In genomic region chr19:49847731-49848696, GRCh38 we compare ENCODE assay signal across 10 cellular contexts. TPM values are rescaled to one million over a fixed set of nuclear protein-coding genes. Genes with fewer than 3 reads are reported as not detected.
DNase-seq lines count a peak whose midpoint lies in the region; ATAC-seq and TF ChIP-seq lines count a peak whose summit lies in the region.
"Had no signal": no experiment of that assay in that cellular context is flagged by ENCODE, and none has a peak within 500 bp of the region (broad histone marks: within the 10 kb centered on the region; RNA-seq: fewer than 3 reads in every experiment).

No MANE protein-coding gene starts in this region.

- WGBS in ovary, 3 donors = 87 to 89% (median 87%) methylated on average over 10 of the region's 10 CpGs

- H3K36me3 ChIP-seq in CD8-positive, alpha-beta memory T cell (ENCODE audit: insufficient read depth, low read length) = no peaks in the 10 kb centered on the region
- H3K36me3 ChIP-seq in Karpas-422 (ENCODE audit: insufficient read depth, low read length) = no peaks in the 10 kb centered on the region; the same call in 1 of the 2 replicates
- no peaks in the 10 kb centered on the region for H3K36me3 ChIP-seq in neural progenitor cell
- no peaks in the 10 kb centered on the region for H3K36me3 ChIP-seq in ovary
- H3K36me3 ChIP-seq: gastroesophageal sphincter had no signal

- H3K9me3 Mint-ChIP-seq in CD8-positive, alpha-beta memory T cell = no peaks in the 10 kb centered on the region
- H3K9me3 Mint-ChIP-seq in activated CD8-positive, alpha-beta T cell treated with anti-CD3 and anti-CD28 coated beads, Interleukin-2, amount 10 ng/mL, durations not matched to agents 7 days and 5 days (ENCODE audit: insufficient read depth) = no peaks in the 10 kb centered on the region
- H3K9me3 Mint-ChIP-seq in neural progenitor cell = peaks cover 15% of the 10 kb centered on the region

- peaks cover 18% of the 10 kb centered on the region for H4K20me1 ChIP-seq in Karpas-422 (ENCODE audit: insufficient read depth, low read depth, low read length)
- peaks cover 17% of the 10 kb centered on the region for H4K20me1 ChIP-seq in neural progenitor cell (ENCODE audit: low read depth)

- H3K4me3 ChIP-seq in CD8-positive, alpha-beta memory T cell (ENCODE audit: low read length) = no peak overlapping the region
- no peak overlapping the region for H3K4me3 ChIP-seq in Karpas-422 (ENCODE audit: low read length)
- no peak overlapping the region for H3K4me3 ChIP-seq in neural progenitor cell
- no peak overlapping the region for H3K4me3 ChIP-seq in ovary
- H3K4me3 ChIP-seq: gastroesophageal sphincter had no signal

- POLR2A ChIA-PET in CD8-positive, alpha-beta memory T cell (lab: Charles Lee) = interaction anchor here (0.6 to 1.1 kb wide), 2 partner anchors 21 to 27 kb away, joined by 4 read pairs; no protein-coding TSS in a partner anchor
- POLR2A ChIA-PET in activated CD8-positive, alpha-beta T cell treated with anti-CD3 and anti-CD28 coated beads, Interleukin-2, amount 10 ng/mL, durations not matched to agents 7 days and 5 days (lab: Charles Lee) = interaction anchor here (0.6 to 1.8 kb wide), 6 partner anchors 15 to 931 kb away, joined by 3 to 12 read pairs (median 4); partner anchors contain the start of gene MED25

- CTCF ChIA-PET in CD8-positive, alpha-beta memory T cell (lab: Charles Lee) = interaction anchor here (0.5 to 0.9 kb wide), 2 partner anchors 17 to 130 kb away, joined by 3 read pairs; no protein-coding TSS in a partner anchor
- CTCF ChIA-PET in activated CD8-positive, alpha-beta T cell treated with anti-CD3 and anti-CD28 coated beads, Interleukin-2, amount 10 ng/mL, durations not matched to agents 7 days and 5 days (lab: Charles Lee) = interaction anchor here (0.5 to 1.3 kb wide), 7 partner anchors 16 to 178 kb away, joined by 3 to 5 read pairs (median 4); partner anchors contain the start of genes AKT1S1, FUZ, TBC1D17 and ZNF473

- peaks cover 27% of the 10 kb centered on the region for H3K4me1 ChIP-seq in CD8-positive, alpha-beta memory T cell (ENCODE audit: insufficient read depth, low read length)
- H3K4me1 ChIP-seq in Karpas-422 (ENCODE audit: low read length) (peaks cover 38% of the 10 kb centered on the region), neural progenitor cell (peaks cover 10% of the 10 kb centered on the region), ovary (ENCODE audit: insufficient read depth) (peaks cover 4% of the 10 kb centered on the region)

- peak overlapping the region; percentile 12 for H3K27ac ChIP-seq in CD8-positive, alpha-beta memory T cell (ENCODE audit: low read depth, low read length)
- H3K27ac ChIP-seq in Karpas-422 (ENCODE audit: low read length) = no peak overlapping the region
- H3K27ac ChIP-seq in neural progenitor cell = no peak overlapping the region
- no peak overlapping the region for H3K27ac ChIP-seq in ovary
- H3K27ac ChIP-seq: gastroesophageal sphincter had no signal

- ATAC-seq in activated CD8-positive, alpha-beta T cell treated with anti-CD3 and anti-CD28 coated beads, Interleukin-2, amount 10 ng/mL, durations not matched to agents 7 days and 5 days = no peak
- no peak for ATAC-seq in GM18909 (IDR thresholded peaks at IDR 0.05; ENCODE audit: poor library complexity, unreplicated experiment)
- no peak for ATAC-seq in left cardiac atrium
- ATAC-seq: gastroesophageal sphincter had no signal

- peaks cover 0 to 10% (median 0%) of the 10 kb centered on the region in 3 donors for H3K36me3 Mint-ChIP-seq in CD8-positive, alpha-beta memory T cell
- peaks cover 7% of the 10 kb centered on the region for H3K36me3 Mint-ChIP-seq in activated CD8-positive, alpha-beta T cell treated with anti-CD3 and anti-CD28 coated beads, Interleukin-2, amount 10 ng/mL, durations not matched to agents 7 days and 5 days (ENCODE audit: low read depth)
- peaks cover 28% of the 10 kb centered on the region for H3K36me3 Mint-ChIP-seq in neural progenitor cell

- peak overlapping the region in 4 of 7 donors; percentile 6 to 87 (median 32) for H3K4me3 Mint-ChIP-seq in CD8-positive, alpha-beta memory T cell
- peak overlapping the region; percentile 17 for H3K4me3 Mint-ChIP-seq in activated CD8-positive, alpha-beta T cell treated with anti-CD3 and anti-CD28 coated beads, Interleukin-2, amount 10 ng/mL, durations not matched to agents 7 days and 5 days
- H3K4me3 Mint-ChIP-seq in neural progenitor cell = no peak overlapping the region

- no peak for TF ChIP-seq POLR2A in ovary (IDR thresholded peaks at IDR 0.05)

- intact Hi-C loops in left cardiac atrium (cut with DNase I) = no loop called here
- intact Hi-C loops in ovary (cut with DNase I) = no loop called here

- peaks cover 0 to 4% of the 10 kb centered on the region in 2 donors for H3K27me3 Mint-ChIP-seq in CD8-positive, alpha-beta memory T cell
- H3K27me3 Mint-ChIP-seq in activated CD8-positive, alpha-beta T cell treated with anti-CD3 and anti-CD28 coated beads, Interleukin-2, amount 10 ng/mL, durations not matched to agents 7 days and 5 days (ENCODE audit: low read depth) = peaks cover 9% of the 10 kb centered on the region
- peaks cover 14% of the 10 kb centered on the region for H3K27me3 Mint-ChIP-seq in neural progenitor cell (ENCODE audit: insufficient read depth, low read depth)

- peaks cover 32 to 42% (median 34%) of the 10 kb centered on the region in 3 donors for H3K4me1 Mint-ChIP-seq in CD8-positive, alpha-beta memory T cell
- peaks cover 41% of the 10 kb centered on the region for H3K4me1 Mint-ChIP-seq in activated CD8-positive, alpha-beta T cell treated with anti-CD3 and anti-CD28 coated beads, Interleukin-2, amount 10 ng/mL, durations not matched to agents 7 days and 5 days (ENCODE audit: low read depth)
- H3K4me1 Mint-ChIP-seq in neural progenitor cell = peaks cover 16% of the 10 kb centered on the region

- no peak for DNase-seq in CD8-positive, alpha-beta memory T cell
- DNase-seq in Karpas-422 (peak; percentile 67), kidney tubule cell (ENCODE audit: low spot score) (peak; percentile 75), left cardiac atrium (no peak), neural progenitor cell (ENCODE audit: low spot score) (no peak), ovary (no peak)
- DNase-seq in activated CD8-positive, alpha-beta T cell treated with anti-CD3 and anti-CD28 coated beads, Interleukin-2, amount 10 ng/mL, durations not matched to agents 7 days and 5 days = peak; percentile 46
- DNase-seq: activated CD4-positive, CD25-positive, alpha-beta regulatory T cell treated with anti-CD3 and anti-CD28 coated beads, Interleukin-2, amount 50 U/mL, for 72 hours had no signal

- H3F3A ChIP-seq in neural progenitor cell (ENCODE audit: low read depth) = peaks cover 42% of the 10 kb centered on the region

- H2AFZ ChIP-seq in Karpas-422 (ENCODE audit: low read length) = no peak overlapping the region
- H2AFZ ChIP-seq in neural progenitor cell (replicated peaks) = no peak overlapping the region

- H3K9ac ChIP-seq in Karpas-422 (ENCODE audit: low read length) (no peak overlapping the region), neural progenitor cell (no peak overlapping the region)

- no peak for TF ChIP-seq EP300 in ovary (IDR thresholded peaks at IDR 0.05)

- no peaks in the 10 kb centered on the region for H3K27me3 ChIP-seq in CD8-positive, alpha-beta memory T cell (ENCODE audit: insufficient read depth, low read length, poor library complexity, severe bottlenecking)
- no peaks in the 10 kb centered on the region for H3K27me3 ChIP-seq in Karpas-422 (ENCODE audit: low read length)
- H3K27me3 ChIP-seq in neural progenitor cell = no peaks in the 10 kb centered on the region
- H3K27me3 ChIP-seq in ovary = no peaks in the 10 kb centered on the region
- H3K27me3 ChIP-seq: gastroesophageal sphincter had no signal

- H3K4me2 ChIP-seq in Karpas-422 (ENCODE audit: low read depth, low read length, poor library complexity, severe bottlenecking) (no peak overlapping the region), neural progenitor cell (no peak overlapping the region)

- no peaks in the 10 kb centered on the region for H3K9me3 ChIP-seq in CD8-positive, alpha-beta memory T cell (ENCODE audit: low read length)
- H3K9me3 ChIP-seq in Karpas-422 (ENCODE audit: low read length) = no peaks in the 10 kb centered on the region; the same call in 1 of the 2 replicates
- no peaks in the 10 kb centered on the region for H3K9me3 ChIP-seq in neural progenitor cell (ENCODE audit: low read depth)
- no peaks in the 10 kb centered on the region for H3K9me3 ChIP-seq in ovary
- H3K9me3 ChIP-seq: gastroesophageal sphincter had no signal

- H3K79me2 ChIP-seq in Karpas-422 (ENCODE audit: low read length) (peaks cover 14% of the 10 kb centered on the region), neural progenitor cell (ENCODE audit: low read depth) (peaks cover 38% of the 10 kb centered on the region)

- H3K27ac Mint-ChIP-seq in CD8-positive, alpha-beta memory T cell = peak overlapping the region in 3 of 8 donors; percentile 25 to 89 (median 54)
- H3K27ac Mint-ChIP-seq in activated CD8-positive, alpha-beta T cell treated with anti-CD3 and anti-CD28 coated beads, Interleukin-2, amount 10 ng/mL, durations not matched to agents 7 days and 5 days = peak overlapping the region; percentile 40
- no peak overlapping the region for H3K27ac Mint-ChIP-seq in neural progenitor cell

- no peaks in the 10 kb centered on the region for H3K9me2 ChIP-seq in Karpas-422 (replicated peaks; ENCODE audit: insufficient read depth, low read length)

- TF ChIP-seq CTCF in neural progenitor cell (IDR thresholded peaks at IDR 0.05) (no peak), ovary (IDR thresholded peaks at IDR 0.05) (no peak)

RNA-seq across cellular contexts. Expression of gene PTOV1, which starts 2.9 kb away (rescaled TPM):
- total RNA-seq in CD8-positive, alpha-beta memory T cell = 10 to 100 TPM; 91.9 to 93.7 TPM
- polyA plus RNA-seq in CD8-positive, alpha-beta memory T cell = 47.7 TPM
- total RNA-seq in Karpas-422 (2014; rRNA removed; shearing (Covaris generic); ENCODE audit: low replicate concordance) = 67.8 and 114 TPM in 2 replicates
- total RNA-seq in activated CD8-positive, alpha-beta T cell treated with anti-CD3 and anti-CD28 coated beads, Interleukin-2, amount 10 ng/mL, durations not matched to agents 7 days and 5 days = 10 to 100 TPM; 78.8 to 94.3 TPM
- 100 to 1,000 TPM; 113 to 122 TPM for total RNA-seq in left cardiac atrium
- 63.5 and 218 TPM in 2 replicates for total RNA-seq in neural progenitor cell (ENCODE audit: low replicate concordance)
- 100 to 1,000 TPM; 108 to 256 (median 206) TPM for total RNA-seq in ovary
- 100 to 1,000 TPM in 1 of 2 donors, 10 to 100 TPM in 1; 22.2 to 186 TPM for polyA plus RNA-seq in ovary

RNA-seq across cellular contexts. Expression of gene PNKP, which starts 19.4 kb away (rescaled TPM):
- total RNA-seq in CD8-positive, alpha-beta memory T cell = 10 to 100 TPM; 91.6 to 98.7 TPM
- 28.4 TPM for polyA plus RNA-seq in CD8-positive, alpha-beta memory T cell
- 49.4 and 101 TPM in 2 replicates for total RNA-seq in Karpas-422 (2014; rRNA removed; shearing (Covaris generic); ENCODE audit: low replicate concordance)
- total RNA-seq in activated CD8-positive, alpha-beta T cell treated with anti-CD3 and anti-CD28 coated beads, Interleukin-2, amount 10 ng/mL, durations not matched to agents 7 days and 5 days = 100 to 1,000 TPM; 113 to 120 TPM
- total RNA-seq in left cardiac atrium (10 to 100 TPM; 38.7 to 54.5 TPM), neural progenitor cell (ENCODE audit: low replicate concordance) (41.1 and 72.4 TPM in 2 replicates), ovary (100 to 1,000 TPM in 1 of 7 donors, 10 to 100 TPM in 6; 47.2 to 111 (median 74.2) TPM)
- 10 to 100 TPM in 1 of 2 donors, 1 to 10 TPM in 1; 6.8 to 39.0 TPM for polyA plus RNA-seq in ovary

RNA-seq across cellular contexts. Expression of gene AKT1S1, which starts 29.1 kb away (rescaled TPM):
- 10 to 100 TPM; 32.8 to 33.6 TPM for total RNA-seq in CD8-positive, alpha-beta memory T cell
- polyA plus RNA-seq in CD8-positive, alpha-beta memory T cell = 4.7 TPM
- 8.2 and 8.9 TPM in 2 replicates for total RNA-seq in Karpas-422 (2014; rRNA removed; shearing (Covaris generic); ENCODE audit: low replicate concordance)
- total RNA-seq in activated CD8-positive, alpha-beta T cell treated with anti-CD3 and anti-CD28 coated beads, Interleukin-2, amount 10 ng/mL, durations not matched to agents 7 days and 5 days = 10 to 100 TPM; 15.6 to 16.4 TPM
- 10 to 100 TPM; 33.5 to 36.6 TPM for total RNA-seq in left cardiac atrium
- 2.3 and 13.6 TPM in 2 replicates for total RNA-seq in neural progenitor cell (ENCODE audit: low replicate concordance)
- total RNA-seq in ovary = 10 to 100 TPM; 10.6 to 45.3 (median 30.0) TPM
- 10 to 100 TPM; 24.3 to 34.8 TPM for polyA plus RNA-seq in ovary

RNA-seq across cellular contexts. Expression of gene TBC1D17, which starts 29.5 kb away (rescaled TPM):
- 10 to 100 TPM; 31.7 to 33.5 TPM for total RNA-seq in CD8-positive, alpha-beta memory T cell
- 16.8 TPM for polyA plus RNA-seq in CD8-positive, alpha-beta memory T cell
- 13.6 and 17.8 TPM in 2 replicates for total RNA-seq in Karpas-422 (2014; rRNA removed; shearing (Covaris generic); ENCODE audit: low replicate concordance)
- 10 to 100 TPM; 28.6 to 30.8 TPM for total RNA-seq in activated CD8-positive, alpha-beta T cell treated with anti-CD3 and anti-CD28 coated beads, Interleukin-2, amount 10 ng/mL, durations not matched to agents 7 days and 5 days
- 10 to 100 TPM; 28.3 to 36.0 TPM for total RNA-seq in left cardiac atrium
- 10.4 and 15.9 TPM in 2 replicates for total RNA-seq in neural progenitor cell (ENCODE audit: low replicate concordance)
- total RNA-seq in ovary = 10 to 100 TPM; 23.1 to 77.5 (median 49.8) TPM
- 10 to 100 TPM; 41.3 to 66.9 TPM for polyA plus RNA-seq in ovary

RNA-seq across cellular contexts. Expression of gene MED25, which starts 29.9 kb away (rescaled TPM):
- total RNA-seq in CD8-positive, alpha-beta memory T cell = 10 to 100 TPM; 42.3 to 47.2 TPM
- 23.7 TPM for polyA plus RNA-seq in CD8-positive, alpha-beta memory T cell
- 37.8 and 40.5 TPM in 2 replicates for total RNA-seq in Karpas-422 (2014; rRNA removed; shearing (Covaris generic); ENCODE audit: low replicate concordance)
- total RNA-seq in activated CD8-positive, alpha-beta T cell treated with anti-CD3 and anti-CD28 coated beads, Interleukin-2, amount 10 ng/mL, durations not matched to agents 7 days and 5 days = 10 to 100 TPM; 59.9 to 62.2 TPM
- total RNA-seq in left cardiac atrium (10 to 100 TPM; 48.7 to 55.6 TPM), neural progenitor cell (ENCODE audit: low replicate concordance) (44.9 and 54.1 TPM in 2 replicates), ovary (10 to 100 TPM; 30.3 to 89.9 (median 85.3) TPM)
- 10 to 100 TPM; 34.3 to 67.4 TPM for polyA plus RNA-seq in ovary

Comparison
In these comparisons a context has a peak if more than half of its experiments do, and no peak if none do; other contexts are left out.
1. DNase-seq: peak in Karpas-422 (single experiment), activated CD8-positive, alpha-beta T cell treated with anti-CD3 and anti-CD28 coated beads, Interleukin-2, amount 10 ng/mL, durations not matched to agents 7 days and 5 days (single experiment) and kidney tubule cell (single experiment); none in CD8-positive, alpha-beta memory T cell (0 of 5), left cardiac atrium (single experiment), neural progenitor cell (single experiment) and ovary (0 of 5).